ENCODE assay signal across 11 cellular contexts in genomic region chr3:43390255-43390588, GRCh38.
A peak's percentile ranks its signal among the peaks of the same experiment; 100 is the strongest.
DNase-seq lines count a peak whose midpoint lies in the region; ATAC-seq, FAIRE-seq and TF ChIP-seq lines count a peak whose summit lies in the region.
"Had no signal": no experiment of that assay in that cellular context is flagged by ENCODE, and none has a peak within 500 bp of the region (broad histone marks: within the 10 kb centered on the region; RNA-seq: fewer than 3 reads in every experiment).

No MANE protein-coding gene starts in this region.

- H3K4me3 Mint-ChIP-seq in T-helper 2 cell treated with Interferon-gamma antibody and Interleukin-4, amounts not matched to agents 5 μg/mL and 100 μg/mL, for 36 hours, result peak overlapping the region; percentile 75
- H3K4me3 Mint-ChIP-seq in stimulated activated naive B cell treated with anti-CD40 and anti-IgM and Interleukin-4, amounts not matched to agents 10 μg/mL and 1 μg/mL and 100 μg/mL, for 72 hours, result no peak overlapping the region
- H3K4me3 Mint-ChIP-seq: activated B cell treated with CpG ODN at 0.5 μM for 24 hours had no signal

- TF ChIP-seq CTCF in adrenal gland (IDR thresholded peaks at IDR 0.05) (no peak), kidney (IDR thresholded peaks at IDR 0.05; ENCODE audit: borderline replicate concordance, extremely low read depth, insufficient read depth) (no peak)

- no peaks in the 10 kb centered on the region for H3K9me3 ChIP-seq in adrenal gland (replicated peaks in 1 of 3)
- H3K9me3 ChIP-seq in kidney (ENCODE audit: control insufficient read depth in 1 of 2, low read length in 2 of 2), result no peaks in the 10 kb centered on the region

- peaks cover 9% of the 10 kb centered on the region for H3K9me3 Mint-ChIP-seq in T-helper 2 cell treated with Interferon-gamma antibody and Interleukin-4, amounts not matched to agents 5 μg/mL and 100 μg/mL, for 36 hours
- H3K9me3 Mint-ChIP-seq in stimulated activated naive B cell treated with anti-CD40 and anti-IgM and Interleukin-4, amounts not matched to agents 10 μg/mL and 1 μg/mL and 100 μg/mL, for 72 hours, result peaks cover 0 to 3% of the 10 kb centered on the region in 2 donors

- WGBS in adrenal gland, 4 donors, result 91 to 100% (median 97%) methylated on average over 1 of the region's 1 CpG

- H3K27me3 Mint-ChIP-seq in T-helper 2 cell treated with Interferon-gamma antibody and Interleukin-4, amounts not matched to agents 5 μg/mL and 100 μg/mL, for 36 hours (ENCODE audit: low read depth), result peaks cover 4% of the 10 kb centered on the region
- H3K27me3 Mint-ChIP-seq in stimulated activated naive B cell treated with anti-CD40 and anti-IgM and Interleukin-4, amounts not matched to agents 10 μg/mL and 1 μg/mL and 100 μg/mL, for 72 hours, result no peaks in the 10 kb centered on the region
- H3K27me3 Mint-ChIP-seq: activated B cell treated with CpG ODN at 0.5 μM for 24 hours had no signal

- no peaks in the 10 kb centered on the region for H3K27me3 ChIP-seq in adrenal gland
- H3K27me3 ChIP-seq: cardiac muscle cell, tibial artery had no signal

- no peak overlapping the region for H3K4me3 ChIP-seq in adrenal gland
- no peak overlapping the region for H3K4me3 ChIP-seq in kidney (ENCODE audit: low read length in 2 of 2)
- H3K4me3 ChIP-seq: cardiac muscle cell, tibial artery had no signal

- no peak for TF ChIP-seq POLR2A in adrenal gland (IDR thresholded peaks at IDR 0.05)

- H3K9ac ChIP-seq in kidney (ENCODE audit: low read length in 2 of 2), result no peak overlapping the region

- H3K4me1 ChIP-seq in adrenal gland (replicated peaks in 1 of 2) (peaks cover 0 to 16% of the 10 kb centered on the region in 2 donors), kidney (ENCODE audit: control insufficient read depth in 1 of 2, insufficient read depth in 1 of 2, low read depth in 1 of 2, low read length in 2 of 2) (peaks cover 8 to 11% of the 10 kb centered on the region in 2 donors)

- FAIRE-seq in kidney (lab: Jason Lieb, UNC) (no peak), frontal cortex (lab: Jason Lieb, UNC) (no peak)

- no peak for DNase-seq in T-helper 2 cell treated with Interferon-gamma antibody and Interleukin-4, amounts not matched to agents 5 μg/mL and 100 μg/mL, for 36 hours (ENCODE audit: low spot score)
- DNase-seq in T-helper 2 cell (no peak), adrenal gland (no peak), kidney (no peak), NCI-H524 (lab: John Stamatoyannopoulos, UW) (no peak), NOMO-1 treated with DMSO at 0.1 percent for 48 hours (lab: John Stamatoyannopoulos, UW; ENCODE audit: unreplicated experiment) (no peak), frontal cortex (ENCODE audit: low spot score in 2 of 2) (no peak)
- DNase-seq in stimulated activated naive B cell treated with anti-CD40 and anti-IgM and Interleukin-4, amounts not matched to agents 10 μg/mL and 1 μg/mL and 100 μg/mL, for 72 hours, result no peak
- DNase-seq: activated B cell treated with CpG ODN at 0.5 μM for 24 hours had no signal

- intact Hi-C loops in adrenal gland (cut with DNase I) (no loop called here), kidney (cut with DNase I) (no loop called here)

- H3K36me3 Mint-ChIP-seq in T-helper 2 cell treated with Interferon-gamma antibody and Interleukin-4, amounts not matched to agents 5 μg/mL and 100 μg/mL, for 36 hours (ENCODE audit: low read depth), result peaks cover 6% of the 10 kb centered on the region
- no peaks in the 10 kb centered on the region for H3K36me3 Mint-ChIP-seq in stimulated activated naive B cell treated with anti-CD40 and anti-IgM and Interleukin-4, amounts not matched to agents 10 μg/mL and 1 μg/mL and 100 μg/mL, for 72 hours

- H3K27ac ChIP-seq in adrenal gland (peak overlapping the region in 4 of 5 donors; percentile 33 to 92 (median 62)), kidney (ENCODE audit: low read depth in 2 of 2, low read length in 2 of 2) (peak overlapping the region; percentile 54 to 66)
- H3K27ac ChIP-seq: cardiac muscle cell, tibial artery had no signal

- H3K36me3 ChIP-seq in adrenal gland (replicated peaks in 1 of 2), result no peaks in the 10 kb centered on the region
- no peaks in the 10 kb centered on the region for H3K36me3 ChIP-seq in kidney (ENCODE audit: control insufficient read depth in 1 of 2, insufficient read depth in 2 of 2, low read length in 2 of 2)
- H3K36me3 ChIP-seq: cardiac muscle cell, tibial artery had no signal

- H3K27ac Mint-ChIP-seq in T-helper 2 cell treated with Interferon-gamma antibody and Interleukin-4, amounts not matched to agents 5 μg/mL and 100 μg/mL, for 36 hours, result peak overlapping the region; percentile 96
- H3K27ac Mint-ChIP-seq in stimulated activated naive B cell treated with anti-CD40 and anti-IgM and Interleukin-4, amounts not matched to agents 10 μg/mL and 1 μg/mL and 100 μg/mL, for 72 hours, result peak overlapping the region; percentile 4
- H3K27ac Mint-ChIP-seq: activated B cell treated with CpG ODN at 0.5 μM for 24 hours had no signal

- ATAC-seq in stimulated activated naive B cell treated with anti-CD40 and anti-IgM and Interleukin-4, amounts not matched to agents 10 μg/mL and 1 μg/mL and 100 μg/mL, for 72 hours (replicated peaks), result no peak

- H3K4me1 Mint-ChIP-seq in T-helper 2 cell treated with Interferon-gamma antibody and Interleukin-4, amounts not matched to agents 5 μg/mL and 100 μg/mL, for 36 hours (ENCODE audit: low read depth), result peaks cover 39% of the 10 kb centered on the region
- peaks cover 15 to 19% of the 10 kb centered on the region in 2 donors for H3K4me1 Mint-ChIP-seq in stimulated activated naive B cell treated with anti-CD40 and anti-IgM and Interleukin-4, amounts not matched to agents 10 μg/mL and 1 μg/mL and 100 μg/mL, for 72 hours
